14 cellular contexts compared by ENCODE assay signal in genomic region chr6:20153194-20153593, GRCh38. TPM values are rescaled to one million over a fixed set of nuclear protein-coding genes. Genes with fewer than 3 reads are reported as not detected.
DNase-seq lines count a peak whose midpoint lies in the region; ATAC-seq and TF ChIP-seq lines count a peak whose summit lies in the region.
"Had no signal": no experiment of that assay in that cellular context is flagged by ENCODE, and none has a peak within 500 bp of the region (broad histone marks: within the 10 kb centered on the region; RNA-seq: fewer than 3 reads in every experiment).

No MANE protein-coding gene starts in this region.

- no peak overlapping the region for H2AK5ac ChIP-seq in H9 (ENCODE audit: insufficient read length, low read length)

- H3K4me2 ChIP-seq in H9 (ENCODE audit: insufficient read depth, insufficient read length, low read length): no peak overlapping the region
- H3K4me2 ChIP-seq in neural progenitor cell: no peak overlapping the region
- no peak overlapping the region for H3K4me2 ChIP-seq in mammary epithelial cell (ENCODE audit: insufficient read depth, low read depth, low read length)
- H3K4me2 ChIP-seq: A549 had no signal

- no peak overlapping the region for H2BK5ac ChIP-seq in H9 (ENCODE audit: insufficient read length, low read length)

- H3K79me2 ChIP-seq in H9 (ENCODE audit: insufficient read depth, low read length) (no peaks in the 10 kb centered on the region), neural progenitor cell (ENCODE audit: low read depth) (no peaks in the 10 kb centered on the region), mammary epithelial cell (ENCODE audit: insufficient read depth, low read length) (peaks cover 3% of the 10 kb centered on the region)

- peaks cover 0 to 10% (median 7%) of the 10 kb centered on the region in 3 experiments; a peak in 4 of 7 replicates for H3K36me3 Mint-ChIP-seq in H9 (ENCODE audit: insufficient read depth in 1 of 3, low read depth in 3 of 3)
- peaks cover 7% of the 10 kb centered on the region; the same call in 1 of the 2 replicates for H3K36me3 Mint-ChIP-seq in WTC11
- H3K36me3 Mint-ChIP-seq in neural progenitor cell: no peaks in the 10 kb centered on the region
- H3K36me3 Mint-ChIP-seq in activated T-cell treated with anti-CD3 and anti-CD28 coated beads, Interleukin-2, amount 50 U/mL, for 24 hours (ENCODE audit: low read depth): peaks cover 26% of the 10 kb centered on the region
- H3K36me3 Mint-ChIP-seq in activated T-cell treated with anti-CD3 and anti-CD28 coated beads, Interleukin-2, amount 50 U/mL, for 4 hours (ENCODE audit: insufficient read depth): peaks cover 20% of the 10 kb centered on the region

- TF ChIP-seq CTCF in H9 (conservative IDR thresholded peaks at IDR 0.05): no peak
- no peak for TF ChIP-seq CTCF in WTC11 (IDR thresholded peaks at IDR 0.05)
- no peak for TF ChIP-seq CTCF in neural progenitor cell (IDR thresholded peaks at IDR 0.05)
- TF ChIP-seq CTCF in mammary epithelial cell (conservative IDR thresholded peaks at IDR 0.05 in 1 of 2, IDR thresholded peaks at IDR 0.05 in 1 of 2; ENCODE audit: extremely low read depth in 1 of 2, insufficient read depth in 1 of 2, low read depth in 1 of 2, low read length in 2 of 2): no peak

- no TSS peak for BruUV-seq in mammary epithelial cell (replicated peaks; lab: Mats Ljungman, UMichigan)

- no peak overlapping the region for H3K56ac ChIP-seq in H9 (ENCODE audit: insufficient read length, low read depth, low read length)

- no peak overlapping the region for H2BK15ac ChIP-seq in H9 (ENCODE audit: low read depth, low read length)

- 0 out of 5 replicates have a peak, but pooled peaks cover 0 to 2% of the 10 kb centered on the region in 2 experiments for H3K9me3 Mint-ChIP-seq in H9
- H3K9me3 Mint-ChIP-seq in WTC11: no peaks in the 10 kb centered on the region
- no peaks in the 10 kb centered on the region for H3K9me3 Mint-ChIP-seq in neural progenitor cell
- no peaks in the 10 kb centered on the region for H3K9me3 Mint-ChIP-seq in activated T-cell treated with anti-CD3 and anti-CD28 coated beads, Interleukin-2, amount 50 U/mL, for 24 hours
- H3K9me3 Mint-ChIP-seq in activated T-cell treated with anti-CD3 and anti-CD28 coated beads, Interleukin-2, amount 50 U/mL, for 4 hours: no peaks in the 10 kb centered on the region
- H3K9me3 Mint-ChIP-seq: CD4-positive, alpha-beta memory T cell; IgD-negative memory B cell had no signal

- no peaks in the 10 kb centered on the region; the same call in 1 of the 2 replicates for H3K4me1 ChIP-seq in H9 (ENCODE audit: insufficient read depth, low read length)
- no peaks in the 10 kb centered on the region for H3K4me1 ChIP-seq in neural progenitor cell
- no peaks in the 10 kb centered on the region for H3K4me1 ChIP-seq in mammary epithelial cell (ENCODE audit: insufficient read depth, low read length)
- H3K4me1 ChIP-seq: A549, BE2C had no signal

- H3K4me3 Mint-ChIP-seq in H9: no peak overlapping the region
- H3K4me3 Mint-ChIP-seq in WTC11: no peak overlapping the region
- no peak overlapping the region for H3K4me3 Mint-ChIP-seq in neural progenitor cell
- H3K4me3 Mint-ChIP-seq in activated T-cell treated with anti-CD3 and anti-CD28 coated beads, Interleukin-2, amount 50 U/mL, for 24 hours: no peak overlapping the region
- H3K4me3 Mint-ChIP-seq in activated T-cell treated with anti-CD3 and anti-CD28 coated beads, Interleukin-2, amount 50 U/mL, for 4 hours: no peak overlapping the region
- H3K4me3 Mint-ChIP-seq: CD4-positive, alpha-beta memory T cell; IgD-negative memory B cell had no signal

- peaks cover 17% of the 10 kb centered on the region for H3F3A ChIP-seq in neural progenitor cell (ENCODE audit: low read depth)

- H4K5ac ChIP-seq in H9 (ENCODE audit: insufficient read length, low read depth, low read length): no peak overlapping the region

- H2BK12ac ChIP-seq in H9 (ENCODE audit: insufficient read length, low read depth, low read length): no peak overlapping the region

- H3K4me1 Mint-ChIP-seq in H9 (peaks cover 15 to 20% of the 10 kb centered on the region in 2 experiments), WTC11 (peaks cover 13% of the 10 kb centered on the region), neural progenitor cell (no peaks in the 10 kb centered on the region)
- no peaks in the 10 kb centered on the region for H3K4me1 Mint-ChIP-seq in activated T-cell treated with anti-CD3 and anti-CD28 coated beads, Interleukin-2, amount 50 U/mL, for 24 hours (ENCODE audit: low read depth)
- H3K4me1 Mint-ChIP-seq in activated T-cell treated with anti-CD3 and anti-CD28 coated beads, Interleukin-2, amount 50 U/mL, for 4 hours (ENCODE audit: low read depth): no peaks in the 10 kb centered on the region
- H3K4me1 Mint-ChIP-seq: IgD-negative memory B cell had no signal

- H3K9ac ChIP-seq in H9 (ENCODE audit: extremely low read depth, insufficient read length, low read length) (no peak overlapping the region), neural progenitor cell (no peak overlapping the region), mammary epithelial cell (ENCODE audit: insufficient read depth, low read length) (no peak overlapping the region)

- H3K18ac ChIP-seq in H9 (ENCODE audit: insufficient read length, low read depth, low read length): no peak overlapping the region

- no peak overlapping the region for H3K4ac ChIP-seq in H9 (ENCODE audit: low read depth, low read length)

- CTCF ChIA-PET in WTC11 (lab: Charles Lee) (interaction anchor here (2.4 kb wide), 1 partner anchor 27 kb away, joined by 8 read pairs; no protein-coding TSS in a partner anchor), mammary epithelial cell (lab: Charles Lee; ENCODE audit: low non-redundant PET) (no interaction called here)

- POLR2A ChIA-PET in WTC11 (lab: Charles Lee): no interaction called here

- H4K20me1 ChIP-seq in H9 (ENCODE audit: control insufficient read depth, insufficient read depth, insufficient read length) (no peaks in the 10 kb centered on the region), neural progenitor cell (ENCODE audit: low read depth) (no peaks in the 10 kb centered on the region), mammary epithelial cell (ENCODE audit: insufficient read depth, low read length) (no peaks in the 10 kb centered on the region)

- H3K4me3 ChIP-seq in neural progenitor cell (no peak overlapping the region), mammary epithelial cell (replicated peaks in 1 of 3; ENCODE audit: insufficient read depth in 1 of 3, low read depth in 2 of 3, low read length in 3 of 3) (no peak overlapping the region)
- H3K4me3 ChIP-seq: A549 had no signal

- H2AFZ ChIP-seq in H9 (ENCODE audit: low read length) (no peak overlapping the region), neural progenitor cell (replicated peaks) (peak overlapping the region; percentile 20), mammary epithelial cell (ENCODE audit: low read depth, low read length) (no peak overlapping the region)

- H4K91ac ChIP-seq in H9 (ENCODE audit: insufficient read length, low read depth, low read length): no peak overlapping the region

- H3K79me1 ChIP-seq in H9 (ENCODE audit: insufficient read depth, low read depth, low read length, poor library complexity, severe bottlenecking): no peaks in the 10 kb centered on the region

- H2BK120ac ChIP-seq in H9 (ENCODE audit: low read depth, low read length, poor library complexity, severe bottlenecking): no peak overlapping the region

- in situ Hi-C loops in mammary epithelial cell (cut with MboI; ENCODE audit: low sequenced_read_pairs in 2 of 2): no loop called here

- H3K27me3 Mint-ChIP-seq in H9 (ENCODE audit: low read depth): peaks cover 2% of the 10 kb centered on the region; the same call in 1 of the 2 replicates
- no peaks in the 10 kb centered on the region for H3K27me3 Mint-ChIP-seq in WTC11 (ENCODE audit: low read depth)
- peaks cover 2% of the 10 kb centered on the region for H3K27me3 Mint-ChIP-seq in neural progenitor cell (ENCODE audit: insufficient read depth, low read depth)
- H3K27me3 Mint-ChIP-seq in activated T-cell treated with anti-CD3 and anti-CD28 coated beads, Interleukin-2, amount 50 U/mL, for 24 hours: no peaks in the 10 kb centered on the region
- H3K27me3 Mint-ChIP-seq in activated T-cell treated with anti-CD3 and anti-CD28 coated beads, Interleukin-2, amount 50 U/mL, for 4 hours (ENCODE audit: low read depth): no peaks in the 10 kb centered on the region
- H3K27me3 Mint-ChIP-seq: CD4-positive, alpha-beta memory T cell had no signal

- WGBS in H9 (ENCODE audit: extremely low coverage, insufficient read length, low lambda C conversion rate): no CpG with 5 or more reads among the region's 3 CpGs
- WGBS in mammary epithelial cell (ENCODE audit: low coverage, missing lambda C conversion rate): 89% methylated on average over 3 of the region's 3 CpGs

- H3K27ac ChIP-seq in H9 (ENCODE audit: insufficient read length, low read depth, low read length) (no peak overlapping the region), neural progenitor cell (no peak overlapping the region), mammary epithelial cell (ENCODE audit: insufficient read depth, low read depth, low read length) (no peak overlapping the region)
- H3K27ac ChIP-seq: A549, C4-2B had no signal

- no peak overlapping the region for H3K23ac ChIP-seq in H9 (ENCODE audit: insufficient read length, low read depth, low read length)

- H4K8ac ChIP-seq in H9 (replicated peaks; ENCODE audit: insufficient read length, low read depth, low read length): no peak overlapping the region

- no peaks in the 10 kb centered on the region for H3K36me3 ChIP-seq in neural progenitor cell
- H3K36me3 ChIP-seq in mammary epithelial cell (ENCODE audit: insufficient read depth, low read length): no peaks in the 10 kb centered on the region
- H3K36me3 ChIP-seq: BE2C had no signal

- intact Hi-C loops in mammary epithelial cell (cut with micrococcal nuclease): no loop called here

- H3K9me3 ChIP-seq in H9 (ENCODE audit: control insufficient read depth, low read depth, low read length): no peaks in the 10 kb centered on the region
- H3K9me3 ChIP-seq in neural progenitor cell (ENCODE audit: low read depth): no peaks in the 10 kb centered on the region
- H3K9me3 ChIP-seq in mammary epithelial cell (replicated peaks; ENCODE audit: insufficient read depth, low read length): no peaks in the 10 kb centered on the region
- H3K9me3 ChIP-seq: A549, BE2C had no signal

- H3K27ac Mint-ChIP-seq in H9 (peak overlapping the region in 2 of 3 experiments; percentile 22 to 95; a peak in 4 of 7 replicates), WTC11 (no peak overlapping the region; the same call in 1 of the 2 replicates), neural progenitor cell (no peak overlapping the region)
- no peak overlapping the region for H3K27ac Mint-ChIP-seq in activated T-cell treated with anti-CD3 and anti-CD28 coated beads, Interleukin-2, amount 50 U/mL, for 24 hours
- H3K27ac Mint-ChIP-seq: IgD-negative memory B cell had no signal

- no peak for DNase-seq in H9
- DNase-seq in WTC11 (ENCODE audit: low spot score): no peak
- DNase-seq in iPS DF 19.7 (ENCODE audit: low read depth, low spot score): peak; percentile 20
- no peak for DNase-seq in neural progenitor cell (ENCODE audit: low spot score)
- no peak for DNase-seq in activated T-cell treated with anti-CD3 and anti-CD28 coated beads, Interleukin-2, amount 50 U/mL, for 24 hours
- DNase-seq in mammary epithelial cell: no peak
- DNase-seq in activated T-cell treated with anti-CD3 and anti-CD28 coated beads, Interleukin-2, amount 50 U/mL, for 4 hours: no peak
- DNase-seq: BE2C; CD4-positive, alpha-beta memory T cell; DMS79 had no signal

- H3K23me2 ChIP-seq in H9 (ENCODE audit: insufficient read length, low read depth, low read length, poor library complexity, severe bottlenecking): no peaks in the 10 kb centered on the region

- H3T11ph ChIP-seq in H9 (ENCODE audit: low read length): no peak overlapping the region

- no peak overlapping the region for H2BK20ac ChIP-seq in H9 (ENCODE audit: low read depth, low read length, poor library complexity, severe bottlenecking)

- ATAC-seq in WTC11 (peak; percentile 67), SK-N-SH treated with all-trans-retinoic acid at 6 μM for 48 hours (no peak)
- no peak for ATAC-seq in activated T-cell treated with anti-CD3 and anti-CD28 coated beads, Interleukin-2, amount 50 U/mL, for 4 hours
- ATAC-seq: A549 had no signal

- no peak overlapping the region for H3K14ac ChIP-seq in H9 (ENCODE audit: insufficient read depth, low read length)

- no peaks in the 10 kb centered on the region for H3K27me3 ChIP-seq in H9 (ENCODE audit: insufficient read depth, low read length)
- H3K27me3 ChIP-seq in neural progenitor cell: no peaks in the 10 kb centered on the region
- H3K27me3 ChIP-seq in mammary epithelial cell (ENCODE audit: insufficient read depth, low read length): no peaks in the 10 kb centered on the region
- H3K27me3 ChIP-seq: BE2C had no signal

- dilution Hi-C loops in mammary epithelial cell (cut with HindIII; ENCODE audit: low sequenced_read_pairs): no loop called here

RNA-seq across cellular contexts. Expression of gene MBOAT1, which starts 59.1 kb away (rescaled TPM):
- total RNA-seq in H9 (2021) (9.6 and 9.9 TPM in 2 replicates), WTC11 (2021) (16.3 to 22.9 TPM (median 16.5 TPM) in 3 replicates), neural progenitor cell (ENCODE audit: low replicate concordance) (0.45 and 1.1 TPM in 2 replicates), mammary epithelial cell (1 to 10 TPM; 2.3 to 8.2 TPM)
- polyA plus RNA-seq in mammary epithelial cell: 4.6 TPM
- polyA minus RNA-seq in mammary epithelial cell: 12.7 TPM
- 1 to 10 TPM; 2.2 to 5.1 (median 4.4) TPM for total RNA-seq in activated T-cell treated with anti-CD3 and anti-CD28 coated beads, Interleukin-2, amount 50 U/mL, for 4 hours

Comparison
In these comparisons a context has a peak if more than half of its experiments do, and no peak if none do; other contexts are left out.
1. H3K27ac Mint-ChIP-seq: peak in H9 (2 of 3); none in WTC11 (single experiment), neural progenitor cell (single experiment) and activated T-cell treated with anti-CD3 and anti-CD28 coated beads, Interleukin-2, amount 50 U/mL, for 24 hours (single experiment).